ENCODE assay signal across 21 cellular contexts in the genomic region with DNA sequence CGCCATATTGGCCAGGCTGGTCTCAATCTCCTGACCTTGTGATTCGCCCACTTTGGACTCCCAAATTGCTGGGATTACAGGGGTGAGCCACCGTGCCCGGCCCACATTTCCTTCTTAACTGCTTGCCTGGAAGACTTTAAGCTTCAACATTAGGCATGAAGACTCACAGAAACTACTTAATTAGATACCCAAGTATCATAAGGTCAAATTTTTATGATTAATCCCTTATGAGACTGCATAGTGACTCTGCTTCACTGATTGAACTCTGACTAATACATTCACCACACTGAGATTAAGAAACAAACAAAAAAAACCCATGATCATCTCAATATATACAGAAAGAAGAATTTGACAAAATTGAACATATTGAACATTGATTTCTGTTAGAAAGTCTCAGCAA.
"Had no signal": no experiment of that assay in that cellular context is flagged by ENCODE, and none has a peak within 500 bp of the region (broad histone marks: within the 10 kb centered on the region; RNA-seq: fewer than 3 reads in every experiment).

No MANE protein-coding gene starts in this region.

- H3K27me3 Mint-ChIP-seq: dendritic cell treated with granulocyte-macrophage colony-stimulating factor and Interleukin-4, amounts not matched to agents 40 ng/mL and 50 ng/mL, for 4 days; effector memory CD8-positive, alpha-beta T cell; memory B cell had no signal

- ATAC-seq: effector memory CD8-positive, alpha-beta T cell; gastrocnemius medialis; heart right ventricle; left lung; left ventricle myocardium superior; lower lobe of right lung; naive thymus-derived CD4-positive, alpha-beta T cell had no signal

- H3K27ac Mint-ChIP-seq: dendritic cell treated with granulocyte-macrophage colony-stimulating factor and Interleukin-4, amounts not matched to agents 40 ng/mL and 50 ng/mL, for 4 days; effector memory CD8-positive, alpha-beta T cell; endodermal cell; memory B cell; naive thymus-derived CD4-positive, alpha-beta T cell had no signal

- H3K4me3 Mint-ChIP-seq: dendritic cell treated with granulocyte-macrophage colony-stimulating factor and Interleukin-4, amounts not matched to agents 40 ng/mL and 50 ng/mL, for 4 days; effector memory CD8-positive, alpha-beta T cell; endodermal cell; memory B cell; naive thymus-derived CD4-positive, alpha-beta T cell had no signal

- DNase-seq: colonic mucosa; cortex of kidney; effector CD8-positive, alpha-beta T cell; effector memory CD8-positive, alpha-beta T cell; endodermal cell; foreskin melanocyte; gastrocnemius medialis; glutamatergic neuron; head of caudate nucleus; heart right ventricle; hippocampal formation; kidney glomerular epithelial cell; left ventricle myocardium superior; lower lobe of right lung; mesendoderm; midbrain; naive thymus-derived CD4-positive, alpha-beta T cell had no signal

- H3K9me3 Mint-ChIP-seq: dendritic cell treated with granulocyte-macrophage colony-stimulating factor and Interleukin-4, amounts not matched to agents 40 ng/mL and 50 ng/mL, for 4 days; effector memory CD8-positive, alpha-beta T cell; endodermal cell; memory B cell; naive thymus-derived CD4-positive, alpha-beta T cell had no signal

- H3K4me3 ChIP-seq: colonic mucosa, esophagus muscularis mucosa, gastrocnemius medialis, heart right ventricle, left lung, lower lobe of right lung had no signal

- H3K4me1 Mint-ChIP-seq: endodermal cell; memory B cell; naive thymus-derived CD4-positive, alpha-beta T cell had no signal

- H3K36me3 Mint-ChIP-seq: memory B cell; naive thymus-derived CD4-positive, alpha-beta T cell had no signal
